In genomic region chr4:1464581-1465171, GRCh38 we compare ENCODE assay signal across 12 cellular contexts. TPM values are rescaled to one million over a fixed set of nuclear protein-coding genes. Genes with fewer than 3 reads are reported as not detected.
"Had no signal": no experiment of that assay in that cellular context is flagged by ENCODE, and none has a peak within 500 bp of the region (broad histone marks: within the 10 kb centered on the region; RNA-seq: fewer than 3 reads in every experiment).

No MANE protein-coding gene starts in this region.

- H3K27ac ChIP-seq: body of pancreas, ovary, thoracic aorta, vagina had no signal

- H3K4me3 ChIP-seq: body of pancreas, mucosa of descending colon, ovary, thoracic aorta, vagina had no signal

- ATAC-seq: body of pancreas, mucosa of descending colon had no signal

- H3K36me3 ChIP-seq: ovary, thoracic aorta, vagina had no signal

- H3K9me3 ChIP-seq: body of pancreas, mucosa of descending colon, ovary, thoracic aorta, vagina had no signal

- H3K4me1 ChIP-seq: body of pancreas, vagina had no signal

- H3K27me3 ChIP-seq: body of pancreas, ovary, vagina had no signal

- DNase-seq: activated CD4-positive, alpha-beta T cell treated with anti-CD3 and anti-CD28 coated beads, Interleukin-2, amount 50 U/mL, for 1 hour; activated T-cell treated with anti-CD3 and anti-CD28 coated beads, Interleukin-2, amount 50 U/mL, for 1 hour; body of pancreas; erythroblast; mammary epithelial cell; mucosa of descending colon; stimulated activated CD4-positive, alpha-beta T cell treated with anti-CD3 and anti-CD28 coated beads, Interleukin-4, amount 100 ng/mL, for 4 hours; stimulated activated naive CD8-positive, alpha-beta T cell treated with anti-CD3 and anti-CD28 coated beads, Interleukin-15, amount 100 ng/mL, for 72 hours had no signal

RNA-seq across cellular contexts. Expression of gene NKX1-1, which starts 58.4 kb away (rescaled TPM):
- total RNA-seq: activated CD8-positive, alpha-beta memory T cell treated with anti-CD3 and anti-CD28 coated beads for 36 hours; body of pancreas; mammary epithelial cell; mucosa of descending colon; ovary; thoracic aorta; vagina had no signal
- polyA plus RNA-seq: mammary epithelial cell, ovary had no signal
